1 cellular context compared by ENCODE assay signal in the genomic region with DNA sequence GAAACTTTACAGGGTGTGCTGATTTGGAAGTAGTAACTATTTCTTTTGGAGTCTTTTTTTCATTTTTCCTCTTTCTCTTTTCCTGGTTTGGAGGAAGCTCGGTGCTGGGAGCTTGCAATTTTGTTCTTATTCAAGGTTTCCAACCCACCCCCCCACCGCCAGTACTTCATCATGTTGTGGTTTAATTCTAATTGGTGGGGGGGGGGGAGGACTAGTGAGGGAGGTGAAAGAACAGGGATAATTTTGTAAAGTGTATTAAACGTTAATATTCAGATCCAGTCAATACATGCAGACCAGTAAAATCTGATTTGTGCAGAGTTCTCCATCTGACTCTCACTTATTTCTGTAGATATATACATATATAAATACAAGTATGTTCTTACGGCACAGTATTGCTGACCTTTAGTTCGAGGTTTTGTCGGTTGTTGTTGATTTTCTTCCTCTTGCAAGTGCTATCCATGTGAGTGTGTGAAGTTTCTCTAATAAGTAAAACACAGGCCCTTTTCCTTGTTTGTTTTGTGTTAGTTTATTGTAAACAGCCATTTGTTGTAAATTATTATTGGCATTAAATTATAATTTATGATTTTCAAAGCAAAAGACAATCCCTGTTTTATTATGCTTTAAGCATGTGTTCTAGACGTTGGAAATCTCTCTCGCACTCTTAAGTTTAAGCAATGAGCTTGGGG.
TF ChIP-seq lines count a peak whose summit lies in the region.

No MANE protein-coding gene starts in this region.

TF ChIP-seq in GM12878, 131 proteins besides CTCF, POLR2A, EP300 and RAD21 (continued from another document):
- TF ChIP-seq ZNF217 (IDR thresholded peaks at IDR 0.05), result no peak
- no peak for TF ChIP-seq POU2F2 (IDR thresholded peaks at IDR 0.05; ENCODE audit: borderline replicate concordance, low read depth, low read length)
- TF ChIP-seq SIN3A (IDR thresholded peaks at IDR 0.05; ENCODE audit: low read depth, low read length), result no peak
- no peak for TF ChIP-seq GATAD2B (conservative IDR thresholded peaks at IDR 0.05; ENCODE audit: low read depth)
- no peak for TF ChIP-seq WRNIP1 (IDR thresholded peaks at IDR 0.05; ENCODE audit: borderline replicate concordance, low read depth, low read length)
- no peak for TF ChIP-seq TCF3 (IDR thresholded peaks at IDR 0.05; ENCODE audit: borderline replicate concordance, insufficient read depth, low read depth, low read length)
TF ChIP-seq in GM12878: peak in this region for 0.
